11 cellular contexts compared by ENCODE assay signal in genomic region chr3:156388469-156389150, GRCh38.
DNase-seq lines count a peak whose midpoint lies in the region; ATAC-seq and TF ChIP-seq lines count a peak whose summit lies in the region.
"Had no signal": no experiment of that assay in that cellular context is flagged by ENCODE, and none has a peak within 500 bp of the region (broad histone marks: within the 10 kb centered on the region; RNA-seq: fewer than 3 reads in every experiment).

No MANE protein-coding gene starts in this region.

- H3K36me3 ChIP-seq in BLaER1, result no peaks in the 10 kb centered on the region
- H3K36me3 ChIP-seq in adipocyte (ENCODE audit: control insufficient read depth, insufficient read depth, low read length, severe bottlenecking), result no peaks in the 10 kb centered on the region

- H3K4me3 ChIP-seq in BLaER1 (no peak overlapping the region), adipocyte (ENCODE audit: low read length) (no peak overlapping the region)
- H3K4me3 ChIP-seq: dorsolateral prefrontal cortex had no signal

- no peaks in the 10 kb centered on the region for H3K9me3 ChIP-seq in BLaER1
- H3K9me3 ChIP-seq in adipocyte (ENCODE audit: control insufficient read depth, low read length), result no peaks in the 10 kb centered on the region

- peaks cover 32% of the 10 kb centered on the region for H3K4me1 ChIP-seq in BLaER1
- peaks cover 3% of the 10 kb centered on the region for H3K4me1 ChIP-seq in adipocyte (ENCODE audit: control insufficient read depth, insufficient read depth, low read length)

- H4K20me1 ChIP-seq in BLaER1, result no peaks in the 10 kb centered on the region

- H3K9ac ChIP-seq in BLaER1, result no peak overlapping the region
- H3K9ac ChIP-seq in adipocyte (ENCODE audit: low read length), result no peak overlapping the region

- peak; percentile 86 for DNase-seq in adipocyte (ENCODE audit: low read depth)
- peak; percentile 57 for DNase-seq in hepatic stellate cell (ENCODE audit: low spot score)
- DNase-seq in SK-N-DZ (ENCODE audit: low spot score), result no peak
- no peak for DNase-seq in GM10248 (ENCODE audit: extremely low spot score)
- DNase-seq: activated T-cell treated with anti-CD3 and anti-CD28 coated beads, Interleukin-2, amount 50 U/mL, for 24 hours; T-cell had no signal

- CTCF ChIA-PET in GM10248 (lab: Yijun Ruan, JAX), result interaction anchor here (1.0 to 3.2 kb wide), 5 partner anchors 7 to 238 kb away, joined by 3 to 11 read pairs (median 5); no protein-coding TSS in a partner anchor

- peak overlapping the region; percentile 62 for H3K4me2 ChIP-seq in BLaER1

- POLR2A ChIA-PET in GM10248 (lab: Yijun Ruan, JAX), result no interaction called here

- no peak for TF ChIP-seq CTCF in GM10248 (IDR thresholded peaks at IDR 0.05; ENCODE audit: control extremely low read depth, extremely low read depth, low read depth, missing control alignments)

- H3K27me3 ChIP-seq in BLaER1, result no peaks in the 10 kb centered on the region
- no peaks in the 10 kb centered on the region for H3K27me3 ChIP-seq in adipocyte (replicated peaks; ENCODE audit: control insufficient read depth, insufficient read depth, low read length)
- H3K27me3 ChIP-seq: dorsolateral prefrontal cortex had no signal

- H3K27ac ChIP-seq in BLaER1, result peak overlapping the region; percentile 53

- peak; percentile 57 for ATAC-seq in GM21529 (IDR thresholded peaks at IDR 0.05; ENCODE audit: unreplicated experiment)
- no peak for ATAC-seq in activated CD4-positive, CD25-positive, alpha-beta regulatory T cell treated with anti-CD3 and anti-CD28 coated beads, Interleukin-2, amount 50 U/mL, for 24 hours
- no peak for ATAC-seq in GM18907 (IDR thresholded peaks at IDR 0.05; ENCODE audit: unreplicated experiment)
- ATAC-seq: T-cell had no signal

Comparison
In these comparisons a context has a peak if more than half of its experiments do, and no peak if none do; other contexts are left out.
1. DNase-seq: peak in adipocyte (single experiment) and hepatic stellate cell (single experiment); none in SK-N-DZ (single experiment) and GM10248 (single experiment).